Comparison of ENCODE assay signal across 11 cellular contexts in genomic region chr15:71079208-71080044, GRCh38. TPM values are rescaled to one million over a fixed set of nuclear protein-coding genes. Genes with fewer than 3 reads are reported as not detected.
DNase-seq lines count a peak whose midpoint lies in the region; ATAC-seq and TF ChIP-seq lines count a peak whose summit lies in the region.
"Had no signal": no experiment of that assay in that cellular context is flagged by ENCODE, and none has a peak within 500 bp of the region (broad histone marks: within the 10 kb centered on the region; RNA-seq: fewer than 3 reads in every experiment).

No MANE protein-coding gene starts in this region.

- peak overlapping the region; percentile 88 for H3K27ac Mint-ChIP-seq in type B pancreatic cell
- H3K27ac Mint-ChIP-seq: activated T-cell treated with anti-CD3 and anti-CD28 coated beads, Interleukin-2, amount 50 U/mL, for 72 hours had no signal

- peak overlapping the region; percentile 97 for H3K27ac ChIP-seq in brain microvascular endothelial cell

- H3K27me3 Mint-ChIP-seq in type B pancreatic cell, result peaks cover 5% of the 10 kb centered on the region

- H3K4me3 ChIP-seq in brain microvascular endothelial cell (ENCODE audit: low read depth, low read length), result no peak overlapping the region
- H3K4me3 ChIP-seq in kidney epithelial cell (ENCODE audit: low read depth, low read length), result no peak overlapping the region

- no peaks in the 10 kb centered on the region for H3K36me3 Mint-ChIP-seq in type B pancreatic cell

- H3K4me3 Mint-ChIP-seq in type B pancreatic cell, result peak overlapping the region; percentile 27
- H3K4me3 Mint-ChIP-seq: activated T-cell treated with anti-CD3 and anti-CD28 coated beads, Interleukin-2, amount 50 U/mL, for 72 hours had no signal

- peaks cover 3% of the 10 kb centered on the region for H3K9me3 Mint-ChIP-seq in type B pancreatic cell

- in situ Hi-C loops in brain microvascular endothelial cell (cut with HindIII; ENCODE audit: low pct_ligation_motif_present, low sequenced_read_pairs), result no loop called here

- no peaks in the 10 kb centered on the region for H3K27me3 ChIP-seq in brain microvascular endothelial cell (replicated peaks)
- no peaks in the 10 kb centered on the region for H3K27me3 ChIP-seq in kidney epithelial cell (ENCODE audit: control insufficient read depth, insufficient read depth, low read length)

- ATAC-seq in HG03354 (IDR thresholded peaks at IDR 0.05; ENCODE audit: poor library complexity, severe bottlenecking, unreplicated experiment), result no peak
- ATAC-seq: activated T-cell treated with anti-CD3 and anti-CD28 coated beads, Interleukin-2, amount 50 U/mL, for 72 hours had no signal

- peaks cover 10% of the 10 kb centered on the region for H3K4me1 Mint-ChIP-seq in type B pancreatic cell (ENCODE audit: unreplicated experiment)

- no peaks in the 10 kb centered on the region for H3K36me3 ChIP-seq in brain microvascular endothelial cell (replicated peaks)
- no peaks in the 10 kb centered on the region for H3K36me3 ChIP-seq in kidney epithelial cell (ENCODE audit: control insufficient read depth, insufficient read depth, low read length)

- TF ChIP-seq CTCF in brain microvascular endothelial cell (IDR thresholded peaks at IDR 0.05; ENCODE audit: low read depth, low read length, missing control alignments), result no peak
- no peak for TF ChIP-seq CTCF in kidney epithelial cell (IDR thresholded peaks at IDR 0.05; ENCODE audit: insufficient read depth, low read length, poor library complexity, severe bottlenecking)
- no peak for TF ChIP-seq CTCF in type B pancreatic cell (conservative IDR thresholded peaks at IDR 0.05)

- DNase-seq in SIG-M5 treated with dmso at 0.1 percent for 504 hours (lab: John Stamatoyannopoulos, UW; ENCODE audit: unreplicated experiment), result peak; percentile 16
- no peak for DNase-seq in SIG-M5 (lab: John Stamatoyannopoulos, UW)
- DNase-seq in brain microvascular endothelial cell, result peak; percentile 90
- DNase-seq in kidney epithelial cell (ENCODE audit: low read depth), result peak; percentile 54
- no peak for DNase-seq in type B pancreatic cell (ENCODE audit: extremely low spot score, unreplicated experiment)
- DNase-seq in NCI-H748 (lab: John Stamatoyannopoulos, UW; ENCODE audit: unreplicated experiment), result no peak
- DNase-seq in DMS153 treated with DMSO at 0.1 percent for 48 hours (lab: John Stamatoyannopoulos, UW; ENCODE audit: unreplicated experiment), result no peak
- DNase-seq: activated T-cell treated with anti-CD3 and anti-CD28 coated beads, Interleukin-2, amount 50 U/mL, for 72 hours; dermis blood vessel endothelial cell; NCI-H2227 treated with DMSO at 0.1 percent for 48 hours had no signal

RNA-seq across cellular contexts. Expression of gene THSD4, which starts 35.8 kb away (rescaled TPM):
- total RNA-seq in kidney epithelial cell (17.7 and 19.6 TPM in 2 replicates), type B pancreatic cell (ENCODE audit: low replicate concordance) (23.1 and 43.3 TPM in 2 replicates)
- total RNA-seq: activated T-cell treated with anti-CD3 and anti-CD28 coated beads, Interleukin-2, amount 50 U/mL, for 72 hours had no signal

Comparison
In these comparisons a context has a peak if more than half of its experiments do, and no peak if none do; other contexts are left out.
1. DNase-seq: peak in SIG-M5 treated with dmso at 0.1 percent for 504 hours (single experiment), brain microvascular endothelial cell (single experiment) and kidney epithelial cell (single experiment); none in SIG-M5 (single experiment), type B pancreatic cell (single experiment), NCI-H748 (single experiment) and DMS153 treated with DMSO at 0.1 percent for 48 hours (single experiment).